In genomic region chr15:74065684-74066411, GRCh38 we compare ENCODE assay signal across 8 cellular contexts. TPM values are rescaled to one million over a fixed set of nuclear protein-coding genes. Genes with fewer than 3 reads are reported as not detected.
A peak's percentile ranks its signal among the peaks of the same experiment; 100 is the strongest.
DNase-seq lines count a peak whose midpoint lies in the region; ATAC-seq and TF ChIP-seq lines count a peak whose summit lies in the region.
"Not testable (repeated sequence)": the region's sequence is repeated elsewhere in the genome, so short reads cannot be mapped to it uniquely, and the experiment has no call there.

No MANE protein-coding gene starts in this region.

- POLR2A ChIA-PET in CD4-positive, alpha-beta T cell (lab: Charles Lee); OCI-LY7 (lab: Charles Lee): not testable (repeated sequence)

- not testable (repeated sequence) for H3K36me3 ChIP-seq in OCI-LY7 (ENCODE audit: insufficient read depth, low read length)

- H3K4me2 ChIP-seq in OCI-LY7 (ENCODE audit: low read length), result not testable (repeated sequence)

- H3K4me3 Mint-ChIP-seq in CD4-positive, alpha-beta T cell; activated CD8-positive, alpha-beta memory T cell treated with anti-CD3 and anti-CD28 coated beads, Interleukin-2, amount 10 ng/mL, durations not matched to agents 7 days and 5 days; brain: not testable (repeated sequence)

- CTCF ChIA-PET in CD4-positive, alpha-beta T cell (lab: Charles Lee); OCI-LY7 (lab: Charles Lee; ENCODE audit: unreplicated experiment); activated CD8-positive, alpha-beta memory T cell treated with anti-CD3 and anti-CD28 coated beads, Interleukin-2, amount 10 ng/mL, durations not matched to agents 7 days and 5 days (lab: Charles Lee): not testable (repeated sequence)

- peak; percentile 96 for ATAC-seq in CD4-positive, alpha-beta T cell (ENCODE audit: poor library complexity)
- ATAC-seq in GM21381 (IDR thresholded peaks at IDR 0.05; ENCODE audit: unreplicated experiment), result peak; percentile 65
- peak; percentile 97 for ATAC-seq in activated CD8-positive, alpha-beta memory T cell treated with anti-CD3 and anti-CD28 coated beads, Interleukin-2, amount 10 ng/mL, durations not matched to agents 7 days and 5 days
- ATAC-seq in left ventricle myocardium superior, result peak; percentile 84

- not testable (repeated sequence) for BruUV-seq in OCI-LY7 (replicated peaks; lab: Mats Ljungman, UMichigan)

- not testable (repeated sequence) for H3K4me1 Mint-ChIP-seq in CD4-positive, alpha-beta T cell (ENCODE audit: low read depth); activated CD8-positive, alpha-beta memory T cell treated with anti-CD3 and anti-CD28 coated beads, Interleukin-2, amount 10 ng/mL, durations not matched to agents 7 days and 5 days; brain

- H3K79me2 ChIP-seq in OCI-LY7 (ENCODE audit: insufficient read depth, low read depth, low read length), result not testable (repeated sequence)

- not testable (repeated sequence) for H3K9me3 ChIP-seq in CD4-positive, alpha-beta T cell (ENCODE audit: control insufficient read depth, low read length); OCI-LY7 (ENCODE audit: low read length)

- H3K27ac ChIP-seq in CD4-positive, alpha-beta T cell (ENCODE audit: low read depth, low read length); OCI-LY7 (ENCODE audit: low read depth, low read length, poor library complexity, severe bottlenecking): not testable (repeated sequence)

- DNase-seq in CD4-positive, alpha-beta T cell, result peak; percentile 20 to 58 (median 38)
- DNase-seq in OCI-LY7 (ENCODE audit: low spot score), result not testable (repeated sequence)
- DNase-seq in activated CD8-positive, alpha-beta memory T cell treated with anti-CD3 and anti-CD28 coated beads, Interleukin-2, amount 10 ng/mL, durations not matched to agents 7 days and 5 days, result peak; percentile 65
- DNase-seq in left ventricle myocardium superior (peak; percentile 73), posterior vena cava (ENCODE audit: low spot score) (peak; percentile 83)
- peak; percentile 13 to 27 for DNase-seq in stimulated activated CD8-positive, alpha-beta memory T cell treated with anti-CD3 and anti-CD28 coated beads, Interleukin-4, amount 100 ng/mL, for 4 hours (ENCODE audit: low read depth in 2 of 2, low spot score in 1 of 2)

- H3K36me3 Mint-ChIP-seq in CD4-positive, alpha-beta T cell (ENCODE audit: low read depth); activated CD8-positive, alpha-beta memory T cell treated with anti-CD3 and anti-CD28 coated beads, Interleukin-2, amount 10 ng/mL, durations not matched to agents 7 days and 5 days; brain: not testable (repeated sequence)

- not testable (repeated sequence) for H3K4me1 ChIP-seq in OCI-LY7 (ENCODE audit: insufficient read depth, low read length, poor library complexity, severe bottlenecking)

- peak; percentile 62 for TF ChIP-seq CTCF in CD4-positive, alpha-beta T cell (IDR thresholded peaks at IDR 0.05)
- TF ChIP-seq CTCF in OCI-LY7 (conservative IDR thresholded peaks at IDR 0.05; ENCODE audit: low read length), result peak; percentile 53
- TF ChIP-seq CTCF in brain (conservative IDR thresholded peaks at IDR 0.05), result peak; percentile 56 to 78

- not testable (repeated sequence) for H3K4me3 ChIP-seq in OCI-LY7 (ENCODE audit: low read depth, low read length, poor library complexity, severe bottlenecking)

- H3K9me2 ChIP-seq in OCI-LY7 (ENCODE audit: insufficient read depth, low read length), result not testable (repeated sequence)

- not testable (repeated sequence) for H3K27ac Mint-ChIP-seq in CD4-positive, alpha-beta T cell; activated CD8-positive, alpha-beta memory T cell treated with anti-CD3 and anti-CD28 coated beads, Interleukin-2, amount 10 ng/mL, durations not matched to agents 7 days and 5 days
- peak overlapping the region in 1 of 5 experiments; percentile 74 for H3K27ac Mint-ChIP-seq in brain

- not testable (repeated sequence) for H3K27me3 Mint-ChIP-seq in CD4-positive, alpha-beta T cell; activated CD8-positive, alpha-beta memory T cell treated with anti-CD3 and anti-CD28 coated beads, Interleukin-2, amount 10 ng/mL, durations not matched to agents 7 days and 5 days; brain

- not testable (repeated sequence) for H3K27me3 ChIP-seq in CD4-positive, alpha-beta T cell (ENCODE audit: control insufficient read depth, insufficient read depth, low read length)

- H3K9me3 Mint-ChIP-seq in CD4-positive, alpha-beta T cell; activated CD8-positive, alpha-beta memory T cell treated with anti-CD3 and anti-CD28 coated beads, Interleukin-2, amount 10 ng/mL, durations not matched to agents 7 days and 5 days (ENCODE audit: low read depth); brain: not testable (repeated sequence)

- intact Hi-C loops in CD4-positive, alpha-beta T cell (cut with DNase I, micrococcal nuclease); OCI-LY7 (cut with micrococcal nuclease; ENCODE audit: unreplicated experiment); left ventricle myocardium superior (cut with micrococcal nuclease); posterior vena cava (cut with DNase I): not testable (repeated sequence)

- H2AFZ ChIP-seq in OCI-LY7 (ENCODE audit: low read length), result not testable (repeated sequence)

- not testable (repeated sequence) for H4K20me1 ChIP-seq in OCI-LY7 (ENCODE audit: insufficient read depth, low read length)

RNA-seq across cellular contexts. Expression of gene GOLGA6A, which starts 16.5 kb away (rescaled TPM):
- under 1 TPM; 0.16 to 0.42 TPM for total RNA-seq in CD4-positive, alpha-beta T cell
- 0.76 TPM in 1 of 2 replicates, not detected in the other for total RNA-seq in OCI-LY7 (2014; rRNA removed; shearing (Covaris generic))
- total RNA-seq in OCI-LY7 (2022) (0.13 and 0.63 TPM in 2 replicates), left ventricle myocardium superior (not detected), posterior vena cava (under 1 TPM in 1 of 2 donors, not detected in 1; 0.24 TPM)
- not detected for total RNA-seq in activated CD8-positive, alpha-beta memory T cell treated with anti-CD3 and anti-CD28 coated beads, Interleukin-2, amount 10 ng/mL, durations not matched to agents 7 days and 5 days
- not detected for polyA plus RNA-seq in brain (ENCODE audit: insufficient read depth, low read depth, low replicate concordance)
